ENCODE assay signal across 17 cellular contexts in the genomic region with DNA sequence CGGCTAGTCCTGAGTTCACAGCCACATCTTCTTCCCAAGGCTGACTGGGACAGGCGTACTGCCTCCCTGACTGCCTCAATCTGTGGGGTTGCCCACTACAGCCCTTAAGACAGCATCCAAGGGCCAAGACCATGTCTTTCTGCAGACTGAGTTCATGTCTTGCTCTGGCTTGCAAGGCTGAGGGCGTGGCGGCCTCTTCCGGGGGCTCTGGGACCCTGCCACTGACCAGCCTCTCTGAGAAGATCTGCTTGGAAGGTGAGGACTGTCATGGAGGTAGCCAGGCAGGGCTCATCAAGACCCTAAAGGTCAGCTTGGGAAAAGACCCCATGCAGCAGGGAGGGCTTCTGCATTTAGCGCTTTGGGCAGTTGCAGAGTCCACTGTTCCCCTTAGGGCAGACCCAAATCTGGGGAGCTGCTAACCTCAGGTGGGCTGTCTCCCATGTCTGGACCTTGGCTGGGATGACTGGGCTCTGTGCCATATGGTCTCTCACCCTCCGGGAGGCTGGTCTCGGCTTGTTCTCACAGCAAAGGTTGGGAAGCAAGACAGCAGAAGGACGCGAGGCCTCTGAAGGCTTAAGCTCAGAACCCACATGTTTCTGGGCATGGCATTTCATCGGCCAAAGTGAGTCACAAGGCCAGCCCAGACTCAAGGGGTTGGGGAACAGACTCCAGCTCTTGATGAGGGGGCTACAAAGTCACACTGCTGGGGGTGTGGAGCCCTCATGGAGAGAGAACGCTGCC.
DNase-seq lines count a peak whose midpoint lies in the region; ATAC-seq and TF ChIP-seq lines count a peak whose summit lies in the region.
"Had no signal": no experiment of that assay in that cellular context is flagged by ENCODE, and none has a peak within 500 bp of the region (broad histone marks: within the 10 kb centered on the region; RNA-seq: fewer than 3 reads in every experiment).

No MANE protein-coding gene starts in this region.

- WGBS in endodermal cell (ENCODE audit: insufficient coverage in 1 of 2, insufficient read length in 1 of 2), 2 experiments, result 92 to 96% methylated on average over 8 to 12 of the region's 12 CpGs
- WGBS in spleen, 5 donors, result 89 to 94% (median 92%) methylated on average over 10 to 12 of the region's 12 CpGs

- H3K36me3 Mint-ChIP-seq in chondrocyte (ENCODE audit: low read depth) (no peaks in the 10 kb centered on the region), endodermal cell (ENCODE audit: low read depth) (no peaks in the 10 kb centered on the region), nephron progenitor cell (ENCODE audit: low read depth) (peaks cover 15% of the 10 kb centered on the region)
- H3K36me3 Mint-ChIP-seq: CD8-positive, alpha-beta T cell; IgD-negative memory B cell had no signal

- ATAC-seq in HG02885 (IDR thresholded peaks at IDR 0.05; ENCODE audit: poor library complexity, unreplicated experiment) (no peak), GM21423 (IDR thresholded peaks at IDR 0.05; ENCODE audit: unreplicated experiment) (no peak), HG03571 (IDR thresholded peaks at IDR 0.05; ENCODE audit: unreplicated experiment) (no peak)
- ATAC-seq: CD8-positive, alpha-beta T cell; GM12878 had no signal

- H3K27me3 Mint-ChIP-seq in chondrocyte (ENCODE audit: low read depth), result peaks cover 5% of the 10 kb centered on the region
- peaks cover 2% of the 10 kb centered on the region for H3K27me3 Mint-ChIP-seq in endodermal cell (ENCODE audit: insufficient read depth)
- H3K27me3 Mint-ChIP-seq in nephron progenitor cell (ENCODE audit: low read depth, poor library complexity), result peaks cover 16% of the 10 kb centered on the region

- no peaks in the 10 kb centered on the region for H3K4me1 Mint-ChIP-seq in chondrocyte (ENCODE audit: low read depth)
- H3K4me1 Mint-ChIP-seq in endodermal cell, result peaks cover 12% of the 10 kb centered on the region
- peaks cover 14% of the 10 kb centered on the region for H3K4me1 Mint-ChIP-seq in nephron progenitor cell

- H3K4me3 ChIP-seq in endodermal cell (ENCODE audit: low read length) (no peak overlapping the region), spleen (no peak overlapping the region)
- H3K4me3 ChIP-seq: BLaER1 treated with 17β-estradiol and CSF1 and Interleukin-3, amounts not matched to agents 10 nM and 100 nM; GM12878; HAP-1 had no signal

- TF ChIP-seq POLR2A in spleen (IDR thresholded peaks at IDR 0.05), result no peak

- H3K27me3 ChIP-seq in endodermal cell (ENCODE audit: control insufficient read depth, insufficient read depth, low read length, poor library complexity, severe bottlenecking), result no peaks in the 10 kb centered on the region
- H3K27me3 ChIP-seq in spleen (replicated peaks in 1 of 7), result no peaks in the 10 kb centered on the region
- H3K27me3 ChIP-seq: BLaER1 treated with 17β-estradiol and CSF1 and Interleukin-3, amounts not matched to agents 10 nM and 100 nM had no signal

- no peak for TF ChIP-seq CTCF in chondrocyte (IDR thresholded peaks at IDR 0.05)
- TF ChIP-seq CTCF in endodermal cell (conservative IDR thresholded peaks at IDR 0.05), result no peak
- TF ChIP-seq CTCF in nephron progenitor cell (IDR thresholded peaks at IDR 0.05), result no peak
- no peak for TF ChIP-seq CTCF in spleen (IDR thresholded peaks at IDR 0.05 in 8 of 11, conservative IDR thresholded peaks at IDR 0.05 in 3 of 11)

- intact Hi-C loops in spleen (cut with DNase I; ENCODE audit: low total_unique reads), result no loop called here

- H3K9me3 ChIP-seq in endodermal cell (ENCODE audit: control insufficient read depth, low read length) (no peaks in the 10 kb centered on the region), spleen (no peaks in the 10 kb centered on the region)
- H3K9me3 ChIP-seq: BLaER1 treated with 17β-estradiol and CSF1 and Interleukin-3, amounts not matched to agents 10 nM and 100 nM; HAP-1 had no signal

- H3K36me3 ChIP-seq in endodermal cell (ENCODE audit: control insufficient read depth, insufficient read depth, low read length) (no peaks in the 10 kb centered on the region), spleen (no peaks in the 10 kb centered on the region)
- H3K36me3 ChIP-seq: BLaER1 treated with 17β-estradiol and CSF1 and Interleukin-3, amounts not matched to agents 10 nM and 100 nM; HAP-1 had no signal

- H3K27ac Mint-ChIP-seq in chondrocyte (ENCODE audit: unreplicated experiment), result no peak overlapping the region
- no peak overlapping the region for H3K27ac Mint-ChIP-seq in endodermal cell
- peak overlapping the region; percentile 84 for H3K27ac Mint-ChIP-seq in nephron progenitor cell
- H3K27ac Mint-ChIP-seq: B cell; CD8-positive, alpha-beta T cell; IgD-negative memory B cell had no signal

- H3K27ac ChIP-seq in endodermal cell (ENCODE audit: low read depth, low read length), result no peak overlapping the region
- no peak overlapping the region for H3K27ac ChIP-seq in spleen
- H3K27ac ChIP-seq: BLaER1 treated with 17β-estradiol and CSF1 and Interleukin-3, amounts not matched to agents 10 nM and 100 nM had no signal

- DNase-seq in chondrocyte (ENCODE audit: low spot score) (peak; percentile 54), endodermal cell (peak; percentile 36), nephron progenitor cell (no peak), spleen (peak; percentile 51), NCI-H1417 treated with DMSO at 0.1 percent for 48 hours (lab: John Stamatoyannopoulos, UW) (no peak)
- DNase-seq: Calu3; CD8-positive, alpha-beta T cell; DND-41; EL had no signal

- no peak overlapping the region for H3K4me3 Mint-ChIP-seq in chondrocyte (ENCODE audit: unreplicated experiment)
- no peak overlapping the region for H3K4me3 Mint-ChIP-seq in endodermal cell
- H3K4me3 Mint-ChIP-seq in nephron progenitor cell, result no peak overlapping the region
- H3K4me3 Mint-ChIP-seq: B cell; CD8-positive, alpha-beta T cell; IgD-negative memory B cell had no signal

- H3K9me3 Mint-ChIP-seq in chondrocyte (ENCODE audit: low read depth) (no peaks in the 10 kb centered on the region), endodermal cell (no peaks in the 10 kb centered on the region), nephron progenitor cell (peaks cover 8% of the 10 kb centered on the region)
- H3K9me3 Mint-ChIP-seq: CD8-positive, alpha-beta T cell had no signal

- H3K9ac ChIP-seq in endodermal cell (ENCODE audit: extremely low read depth, low read length, poor library complexity, severe bottlenecking), result no peak overlapping the region
- H3K9ac ChIP-seq: BLaER1 treated with 17β-estradiol and CSF1 and Interleukin-3, amounts not matched to agents 10 nM and 100 nM had no signal

- H3K4me1 ChIP-seq in endodermal cell (ENCODE audit: control insufficient read depth, insufficient read depth, low read length) (no peaks in the 10 kb centered on the region), spleen (no peaks in the 10 kb centered on the region)
- H3K4me1 ChIP-seq: HAP-1 had no signal

Comparison
In these comparisons a context has a peak if more than half of its experiments do, and no peak if none do; other contexts are left out.
1. DNase-seq: peak in chondrocyte (single experiment), endodermal cell (single experiment) and spleen (single experiment); none in nephron progenitor cell (single experiment) and NCI-H1417 treated with DMSO at 0.1 percent for 48 hours (single experiment).